Comparison of ENCODE assay signal across 11 cellular contexts in the genomic region with DNA sequence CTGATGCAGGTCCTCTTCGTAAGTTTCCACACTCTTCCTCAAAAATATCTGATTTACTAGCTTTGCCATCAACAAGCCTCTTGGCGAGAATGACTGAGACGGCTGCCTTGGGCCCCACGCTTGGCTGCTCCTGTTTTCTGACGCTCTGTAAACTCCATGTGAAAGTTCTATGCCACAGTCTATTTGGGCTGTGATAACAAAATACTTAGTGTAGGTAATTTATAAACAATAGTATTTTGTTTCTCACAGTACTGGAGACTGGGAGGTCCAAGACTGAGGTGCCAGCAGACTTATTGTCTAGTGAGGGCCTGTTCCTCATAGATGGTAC.
DNase-seq lines count a peak whose midpoint lies in the region; ATAC-seq and TF ChIP-seq lines count a peak whose summit lies in the region.
"Had no signal": no experiment of that assay in that cellular context is flagged by ENCODE, and none has a peak within 500 bp of the region (broad histone marks: within the 10 kb centered on the region; RNA-seq: fewer than 3 reads in every experiment).

No MANE protein-coding gene starts in this region.

- H3K9me3 ChIP-seq in OCI-LY3 (ENCODE audit: insufficient read depth, low read length) (peaks cover 13% of the 10 kb centered on the region), transverse colon (no peaks in the 10 kb centered on the region)

- H3K27ac ChIP-seq in OCI-LY3 (ENCODE audit: low read length) (peak overlapping the region; percentile 100), transverse colon (no peak overlapping the region)
- H3K27ac ChIP-seq: cardiac muscle cell, SK-N-MC had no signal

- H3K4me1 ChIP-seq in OCI-LY3 (ENCODE audit: low read length) (peaks cover 71% of the 10 kb centered on the region), transverse colon (no peaks in the 10 kb centered on the region)
- H3K4me1 ChIP-seq: gastroesophageal sphincter had no signal

- H3K27ac Mint-ChIP-seq in stimulated activated naive B cell treated with anti-CD40 and anti-IgM and Interleukin-4, amounts not matched to agents 10 μg/mL and 1 μg/mL and 100 μg/mL, for 72 hours: peak overlapping the region; percentile 57

- H2AFZ ChIP-seq in OCI-LY3 (ENCODE audit: low read depth, low read length): no peak overlapping the region

- peaks cover 24 to 47% of the 10 kb centered on the region in 2 donors for H3K4me1 Mint-ChIP-seq in stimulated activated naive B cell treated with anti-CD40 and anti-IgM and Interleukin-4, amounts not matched to agents 10 μg/mL and 1 μg/mL and 100 μg/mL, for 72 hours

- no peaks in the 10 kb centered on the region for H3K27me3 ChIP-seq in OCI-LY3 (ENCODE audit: low read depth, low read length)
- no peaks in the 10 kb centered on the region for H3K27me3 ChIP-seq in transverse colon
- H3K27me3 ChIP-seq: cardiac muscle cell, gastroesophageal sphincter had no signal

- no peaks in the 10 kb centered on the region for H4K20me1 ChIP-seq in OCI-LY3 (ENCODE audit: insufficient read depth, low read length)

- DNase-seq in stimulated activated naive B cell treated with anti-CD40 and anti-IgM and Interleukin-4, amounts not matched to agents 10 μg/mL and 1 μg/mL and 100 μg/mL, for 72 hours: no peak
- DNase-seq in transverse colon: no peak
- DNase-seq in stimulated activated CD4-positive, alpha-beta T cell treated with anti-CD3 and anti-CD28 coated beads, Interleukin-15, amount 100 ng/mL, for 24 hours: no peak
- no peak for DNase-seq in NCI-H2029 (lab: John Stamatoyannopoulos, UW)
- DNase-seq: NCI-H510A treated with DMSO at 0.1 percent for 48 hours had no signal

- TF ChIP-seq POLR2A in transverse colon (IDR thresholded peaks at IDR 0.05): no peak

- intact Hi-C loops in transverse colon (cut with DNase I; ENCODE audit: low total_unique reads): no loop called here

- H3K9ac ChIP-seq in OCI-LY3 (ENCODE audit: low read length): peak overlapping the region; percentile 75

- ATAC-seq in GM19351 (IDR thresholded peaks at IDR 0.05; ENCODE audit: unreplicated experiment): peak; percentile 27
- peak; percentile 24 for ATAC-seq in HG02642 (IDR thresholded peaks at IDR 0.05; ENCODE audit: poor library complexity, unreplicated experiment)
- peak; percentile 53 to 57 for ATAC-seq in stimulated activated naive B cell treated with anti-CD40 and anti-IgM and Interleukin-4, amounts not matched to agents 10 μg/mL and 1 μg/mL and 100 μg/mL, for 72 hours (replicated peaks)

- TF ChIP-seq CTCF in OCI-LY3 (IDR thresholded peaks at IDR 0.05; ENCODE audit: low read depth, low read length) (no peak), transverse colon (IDR thresholded peaks at IDR 0.05) (no peak)

- peaks cover 6 to 10% of the 10 kb centered on the region in 2 donors for H3K9me3 Mint-ChIP-seq in stimulated activated naive B cell treated with anti-CD40 and anti-IgM and Interleukin-4, amounts not matched to agents 10 μg/mL and 1 μg/mL and 100 μg/mL, for 72 hours

- peak overlapping the region; percentile 31 for H3K4me2 ChIP-seq in OCI-LY3 (ENCODE audit: low read length)

- peaks cover 32% of the 10 kb centered on the region for H3K79me2 ChIP-seq in OCI-LY3 (ENCODE audit: low read length)

- H3K4me3 ChIP-seq in OCI-LY3 (ENCODE audit: low read length): peak overlapping the region; percentile 7; the same call in 1 of the 2 replicates
- H3K4me3 ChIP-seq in transverse colon: no peak overlapping the region
- H3K4me3 ChIP-seq: cardiac muscle cell, gastroesophageal sphincter, SK-N-MC had no signal

- H3K36me3 Mint-ChIP-seq in stimulated activated naive B cell treated with anti-CD40 and anti-IgM and Interleukin-4, amounts not matched to agents 10 μg/mL and 1 μg/mL and 100 μg/mL, for 72 hours: peaks cover 59 to 82% of the 10 kb centered on the region in 2 donors

- peaks cover 15 to 26% of the 10 kb centered on the region in 2 donors for H3K27me3 Mint-ChIP-seq in stimulated activated naive B cell treated with anti-CD40 and anti-IgM and Interleukin-4, amounts not matched to agents 10 μg/mL and 1 μg/mL and 100 μg/mL, for 72 hours

- 80 to 95% methylated on average over 5 of the region's 5 CpGs for WGBS in transverse colon (ENCODE audit: low coverage in 1 of 2), 2 donors

- in situ Hi-C loops in transverse colon (cut with MboI; ENCODE audit: low pct_ligation_motif_present in 1 of 4, low pct_unique_long_range_greater_than_20kb in 1 of 4, low sequenced_read_pairs in 3 of 4): no loop called here

- no peak for TF ChIP-seq EP300 in transverse colon (IDR thresholded peaks at IDR 0.05; ENCODE audit: low read depth)

- no peak overlapping the region for H3K4me3 Mint-ChIP-seq in stimulated activated naive B cell treated with anti-CD40 and anti-IgM and Interleukin-4, amounts not matched to agents 10 μg/mL and 1 μg/mL and 100 μg/mL, for 72 hours

- H3K36me3 ChIP-seq in OCI-LY3 (replicated peaks; ENCODE audit: low read depth, low read length) (peaks cover 87% of the 10 kb centered on the region), transverse colon (peaks cover 0 to 10% (median 4%) of the 10 kb centered on the region in 4 donors)
- H3K36me3 ChIP-seq: cardiac muscle cell had no signal
